In genomic region chr1:44631333-44631646, GRCh38 we compare ENCODE assay signal across 8 cellular contexts. TPM values are rescaled to one million over a fixed set of nuclear protein-coding genes. Genes with fewer than 3 reads are reported as not detected.
A peak's percentile ranks its signal among the peaks of the same experiment; 100 is the strongest.
DNase-seq lines count a peak whose midpoint lies in the region; ATAC-seq and TF ChIP-seq lines count a peak whose summit lies in the region.

No MANE protein-coding gene starts in this region.

- ATAC-seq in HG03064 (IDR thresholded peaks at IDR 0.05; ENCODE audit: low read depth, unreplicated experiment) = peak; percentile 9
- ATAC-seq in lower lobe of right lung = peak in 1 of 2 donors; percentile 50
- ATAC-seq in GM18519 (IDR thresholded peaks at IDR 0.05; ENCODE audit: low FRiP score, unreplicated experiment) = no peak

- H3K27ac ChIP-seq in ascending aorta = peak overlapping the region; percentile 95 to 97
- H3K27ac ChIP-seq in lower lobe of right lung = peak overlapping the region; percentile 95
- peak overlapping the region; percentile 95 for H3K27ac ChIP-seq in urinary bladder (ENCODE audit: low read depth)

- H3K4me3 ChIP-seq in ascending aorta (peak overlapping the region; percentile 84 to 96), lower lobe of right lung (peak overlapping the region; percentile 86), urinary bladder (ENCODE audit: low read depth, low read length) (peak overlapping the region; percentile 68)

- peak overlapping the region; percentile 75 for H3K9ac ChIP-seq in ES-I3 (ENCODE audit: low read depth, low read length)

- intact Hi-C loops in ascending aorta (cut with DNase I) = loop anchor here (5.0 kb wide), 1 partner anchor 671 kb away; no protein-coding TSS in a partner anchor
- intact Hi-C loops in lower lobe of right lung (cut with DNase I) = no loop called here

- H3K27me3 ChIP-seq in ascending aorta = no peaks in the 10 kb centered on the region
- no peaks in the 10 kb centered on the region for H3K27me3 ChIP-seq in lower lobe of right lung (ENCODE audit: low read depth)

- no peaks in the 10 kb centered on the region for H3K9me3 ChIP-seq in ES-I3 (ENCODE audit: control insufficient read depth, insufficient read depth, low read length)
- H3K9me3 ChIP-seq in ascending aorta = no peaks in the 10 kb centered on the region
- no peaks in the 10 kb centered on the region for H3K9me3 ChIP-seq in lower lobe of right lung

- WGBS in urinary bladder = 12% methylated on average over 8 of the region's 8 CpGs

- H3K36me3 ChIP-seq in ES-I3 (ENCODE audit: insufficient read depth, low read length) (peaks cover 19% of the 10 kb centered on the region), ascending aorta (peaks cover 20 to 24% of the 10 kb centered on the region in 2 donors), lower lobe of right lung (peaks cover 29% of the 10 kb centered on the region), urinary bladder (ENCODE audit: insufficient read depth) (peaks cover 4% of the 10 kb centered on the region)

- no peak for TF ChIP-seq CTCF in ascending aorta (IDR thresholded peaks at IDR 0.05)
- no peak for TF ChIP-seq CTCF in lower lobe of right lung (IDR thresholded peaks at IDR 0.05)

- H3K4me1 ChIP-seq in ES-I3 (ENCODE audit: insufficient read depth, low read length) = peaks cover 3% of the 10 kb centered on the region; the same call in 1 of the 2 replicates
- H3K4me1 ChIP-seq in ascending aorta = peaks cover 12 to 13% of the 10 kb centered on the region in 2 donors
- H3K4me1 ChIP-seq in lower lobe of right lung = peaks cover 31% of the 10 kb centered on the region
- H3K4me1 ChIP-seq in urinary bladder (ENCODE audit: insufficient read depth) = no peaks in the 10 kb centered on the region

- DNase-seq in ascending aorta (ENCODE audit: low spot score in 2 of 2) (no peak), lower lobe of right lung (peak; percentile 46), Ammon's horn (ENCODE audit: low spot score) (no peak)
- no peak for DNase-seq in stimulated activated CD4-positive, alpha-beta T cell treated with anti-CD3 and anti-CD28 coated beads, Interleukin-4, amount 100 ng/mL, for 24 hours

RNA-seq across cellular contexts. Expression of gene TMEM53, which starts 43.0 kb away (rescaled TPM):
- total RNA-seq in ascending aorta (9.2 TPM), lower lobe of right lung (22.6 TPM), urinary bladder (2.4 TPM)
- polyA plus RNA-seq in urinary bladder = 13.2 TPM

RNA-seq across cellular contexts. Expression of gene ARMH1, which starts 43.2 kb away (rescaled TPM):
- total RNA-seq in ascending aorta (not detected), lower lobe of right lung (14.5 TPM), urinary bladder (1.4 TPM)
- 3.5 TPM for polyA plus RNA-seq in urinary bladder
